7 cellular contexts compared by ENCODE assay signal in genomic region chr1:17606826-17607440, GRCh38.
DNase-seq lines count a peak whose midpoint lies in the region; ATAC-seq and TF ChIP-seq lines count a peak whose summit lies in the region.

No MANE protein-coding gene starts in this region.

- no peak for TF ChIP-seq EP300 in Ishikawa (IDR thresholded peaks at IDR 0.05; ENCODE audit: borderline replicate concordance)

- H3K27ac ChIP-seq in SK-N-MC = no peak overlapping the region

- DNase-seq in EH (ENCODE audit: low read depth) (peak; percentile 74), SK-N-MC (ENCODE audit: low read depth, low spot score) (peak; percentile 37), cardiac fibroblast (ENCODE audit: low read depth in 2 of 2) (peak; percentile 76 to 80), kidney glomerular epithelial cell (lab: John Stamatoyannopoulos, UW) (peak; percentile 24)
- peak; percentile 33 for DNase-seq in stimulated activated CD4-positive, alpha-beta T cell treated with anti-CD3 and anti-CD28 coated beads, Interleukin-4, amount 100 ng/mL, for 24 hours

- H3K4me3 ChIP-seq in SK-N-MC (no peak overlapping the region), cardiac fibroblast (replicated peaks in 1 of 2; ENCODE audit: low read depth in 2 of 2, low read length in 2 of 2) (no peak overlapping the region)

- no peak overlapping the region for H3K9ac ChIP-seq in SK-N-MC (ENCODE audit: insufficient read length)

- no peaks in the 10 kb centered on the region for H3K36me3 ChIP-seq in SK-N-MC (ENCODE audit: insufficient read depth, low read length)

- peak; percentile 95 for TF ChIP-seq CTCF in cardiac fibroblast (IDR thresholded peaks at IDR 0.05; ENCODE audit: low read depth, low read length)

- TF ChIP-seq RAD21 in Ishikawa (IDR thresholded peaks at IDR 0.05; ENCODE audit: low read depth) = peak; percentile 98

- no peak for ATAC-seq in GM21737 (IDR thresholded peaks at IDR 0.05; ENCODE audit: unreplicated experiment)

- no peaks in the 10 kb centered on the region for H3K9me3 ChIP-seq in SK-N-MC (ENCODE audit: low read depth, low read length)

TF ChIP-seq in Ishikawa, 13 proteins besides CTCF, POLR2A, EP300 and RAD21:
- TF ChIP-seq NFIC (IDR thresholded peaks at IDR 0.05) (no peak), FOXM1 (IDR thresholded peaks at IDR 0.05; ENCODE audit: borderline replicate concordance, low read depth) (no peak)

Comparison
In these comparisons a context has a peak if more than half of its experiments do, and no peak if none do; other contexts are left out.
1. DNase-seq: peak in every context shown above with its lines; median percentile 78 in cardiac fibroblast; 74 in EH; 37 in SK-N-MC; 33 in stimulated activated CD4-positive, alpha-beta T cell treated with anti-CD3 and anti-CD28 coated beads, Interleukin-4, amount 100 ng/mL, for 24 hours; 24 in kidney glomerular epithelial cell.